Comparison of ENCODE assay signal across 23 cellular contexts in genomic region chr9:125024917-125025316, GRCh38.
"Had no signal": no experiment of that assay in that cellular context is flagged by ENCODE, and none has a peak within 500 bp of the region (broad histone marks: within the 10 kb centered on the region; RNA-seq: fewer than 3 reads in every experiment).

No MANE protein-coding gene starts in this region.

- H3K27me3 ChIP-seq: gastrocnemius medialis, heart right ventricle, pancreas, suprapubic skin, thyroid gland, upper lobe of left lung, uterus had no signal

- H3K4me3 ChIP-seq: gastrocnemius medialis, heart right ventricle, lung, pancreas, suprapubic skin, thyroid gland, upper lobe of left lung, uterus had no signal

- H3K9me3 Mint-ChIP-seq: naive B cell, nephron had no signal

- H3K27ac Mint-ChIP-seq: naive B cell, nephron, progenitor cell of endocrine pancreas had no signal

- H3K9me3 ChIP-seq: gastrocnemius medialis, pancreas, suprapubic skin, thyroid gland, upper lobe of left lung, uterus had no signal

- H3K4me3 Mint-ChIP-seq: nephron had no signal

- H3K4me1 ChIP-seq: gastrocnemius medialis, heart right ventricle, pancreas, suprapubic skin, thyroid gland, upper lobe of left lung, uterus had no signal

- ATAC-seq: esophagus mucosa, gastrocnemius medialis, heart right ventricle, left ventricle myocardium superior, pancreas, right cardiac atrium had no signal

- FAIRE-seq: endometrium, pancreas, small intestine had no signal

- H3K27me3 Mint-ChIP-seq: naive B cell, progenitor cell of endocrine pancreas had no signal

- DNase-seq: effector memory CD4-positive, alpha-beta T cell; gastrocnemius medialis; heart right ventricle; islet precursor cell; left ventricle myocardium superior; mesenchymal stem cell; midbrain; naive B cell; occipital lobe; pancreas; right cardiac atrium; small intestine; stimulated activated CD4-positive, alpha-beta T cell treated with anti-CD3 and anti-CD28 coated beads, Interleukin-12 subunit alpha, Interleukin-12 subunit beta, amount 100 ng/mL, for 4 hours; stimulated activated naive CD4-positive, alpha-beta T cell treated with Interleukin-2 at 50 U/mL for 16 hours; thyroid gland; upper lobe of left lung; uterus had no signal

- H3K4me1 Mint-ChIP-seq: naive B cell, nephron had no signal

- H3K27ac ChIP-seq: gastrocnemius medialis, heart right ventricle, pancreas, suprapubic skin, thyroid gland, upper lobe of left lung, uterus had no signal

- H3K36me3 ChIP-seq: pancreas, thyroid gland, uterus had no signal
